ENCODE assay signal across 9 cellular contexts in genomic region chr1:202349263-202349928, GRCh38. TPM values are rescaled to one million over a fixed set of nuclear protein-coding genes. Genes with fewer than 3 reads are reported as not detected.
DNase-seq lines count a peak whose midpoint lies in the region; ATAC-seq and TF ChIP-seq lines count a peak whose summit lies in the region.
"Had no signal": no experiment of that assay in that cellular context is flagged by ENCODE, and none has a peak within 500 bp of the region (broad histone marks: within the 10 kb centered on the region; RNA-seq: fewer than 3 reads in every experiment).

No MANE protein-coding gene starts in this region.

- POLR2A ChIA-PET in activated CD4-positive, alpha-beta T cell treated with anti-CD3 and anti-CD28 coated beads for 36 hours (lab: Charles Lee) = interaction anchor here (0.7 to 1.2 kb wide), 2 partner anchors 9 to 213 kb away, joined by 3 to 6 read pairs; no protein-coding TSS in a partner anchor

- H3K4me3 Mint-ChIP-seq in activated CD4-positive, alpha-beta T cell treated with anti-CD3 and anti-CD28 coated beads for 36 hours = peak overlapping the region; percentile 76
- H3K4me3 Mint-ChIP-seq in activated T-helper 1 cell treated with anti-CD3 and anti-CD28 coated beads, Interleukin-12 subunit alpha, Interleukin-12 subunit beta, Interleukin-2, Interleukin-4 antibody, amounts not matched to agents 30 ng/mL and 10 ng/mL and 1 ng/mL, durations not matched to agents 14 hours and 24 hours and 36 hours = peak overlapping the region; percentile 90

- TF ChIP-seq CTCF in osteoblast (IDR thresholded peaks at IDR 0.05; ENCODE audit: extremely low read depth, low read depth, low read length) = no peak

- H3K27me3 ChIP-seq in osteoblast (ENCODE audit: insufficient read depth, low read length) = no peaks in the 10 kb centered on the region
- H3K27me3 ChIP-seq: foreskin keratinocyte had no signal

- H3K9me3 Mint-ChIP-seq in activated CD4-positive, alpha-beta T cell treated with anti-CD3 and anti-CD28 coated beads for 36 hours (ENCODE audit: low read depth) = no peaks in the 10 kb centered on the region
- H3K9me3 Mint-ChIP-seq in activated T-helper 1 cell treated with anti-CD3 and anti-CD28 coated beads, Interleukin-12 subunit alpha, Interleukin-12 subunit beta, Interleukin-2, Interleukin-4 antibody, amounts not matched to agents 30 ng/mL and 10 ng/mL and 1 ng/mL, durations not matched to agents 14 hours and 24 hours and 36 hours = no peaks in the 10 kb centered on the region

- H3K36me3 Mint-ChIP-seq in activated CD4-positive, alpha-beta T cell treated with anti-CD3 and anti-CD28 coated beads for 36 hours (ENCODE audit: low read depth) = no peaks in the 10 kb centered on the region
- no peaks in the 10 kb centered on the region for H3K36me3 Mint-ChIP-seq in activated T-helper 1 cell treated with anti-CD3 and anti-CD28 coated beads, Interleukin-12 subunit alpha, Interleukin-12 subunit beta, Interleukin-2, Interleukin-4 antibody, amounts not matched to agents 30 ng/mL and 10 ng/mL and 1 ng/mL, durations not matched to agents 14 hours and 24 hours and 36 hours (ENCODE audit: low read depth)

- H3K4me1 Mint-ChIP-seq in activated CD4-positive, alpha-beta T cell treated with anti-CD3 and anti-CD28 coated beads for 36 hours = peaks cover 21% of the 10 kb centered on the region
- H3K4me1 Mint-ChIP-seq in activated T-helper 1 cell treated with anti-CD3 and anti-CD28 coated beads, Interleukin-12 subunit alpha, Interleukin-12 subunit beta, Interleukin-2, Interleukin-4 antibody, amounts not matched to agents 30 ng/mL and 10 ng/mL and 1 ng/mL, durations not matched to agents 14 hours and 24 hours and 36 hours (ENCODE audit: low read depth) = peaks cover 32% of the 10 kb centered on the region

- no peaks in the 10 kb centered on the region for H3K36me3 ChIP-seq in osteoblast (ENCODE audit: insufficient read depth, low read length)

- H3K27ac Mint-ChIP-seq in activated CD4-positive, alpha-beta T cell treated with anti-CD3 and anti-CD28 coated beads for 36 hours = peak overlapping the region; percentile 63
- peak overlapping the region; percentile 64 for H3K27ac Mint-ChIP-seq in activated T-helper 1 cell treated with anti-CD3 and anti-CD28 coated beads, Interleukin-12 subunit alpha, Interleukin-12 subunit beta, Interleukin-2, Interleukin-4 antibody, amounts not matched to agents 30 ng/mL and 10 ng/mL and 1 ng/mL, durations not matched to agents 14 hours and 24 hours and 36 hours

- peak overlapping the region; percentile 91 for H2AFZ ChIP-seq in osteoblast (ENCODE audit: low read length)

- no peak for ATAC-seq in activated CD4-positive, alpha-beta T cell treated with anti-CD3 and anti-CD28 coated beads for 36 hours

- no peaks in the 10 kb centered on the region for H4K20me1 ChIP-seq in osteoblast (ENCODE audit: insufficient read depth, low read length)

- intact Hi-C loops in activated CD4-positive, alpha-beta T cell treated with anti-CD3 and anti-CD28 coated beads for 36 hours (cut with DNase I, micrococcal nuclease) = loop anchor here (2.0 to 10.0 kb wide), 9 partner anchors 115 to 609 kb away; partner anchors contain the start of genes TIMM17A (in 2 of the 2), ADIPOR1 (in 1 of the 2), KDM5B (in 1 of the 2) and KLHL12 (in 1 of the 2)
- intact Hi-C loops in activated T-helper 1 cell treated with anti-CD3 and anti-CD28 coated beads, Interleukin-12 subunit alpha, Interleukin-12 subunit beta, Interleukin-2, Interleukin-4 antibody, amounts not matched to agents 30 ng/mL and 10 ng/mL and 1 ng/mL, durations not matched to agents 14 hours and 24 hours and 36 hours (cut with micrococcal nuclease) = loop anchor here (1.0 to 10.0 kb wide), 6 partner anchors 31 to 1445 kb away; partner anchors contain the start of genes ADIPOR1, RABIF, TIMM17A and ZBED6

- H3K27ac ChIP-seq in osteoblast (ENCODE audit: low read depth, low read length) = peak overlapping the region; percentile 96
- H3K27ac ChIP-seq: foreskin keratinocyte had no signal

- no peaks in the 10 kb centered on the region for H3K9me3 ChIP-seq in osteoblast (ENCODE audit: low read depth, low read length)

- peaks cover 54% of the 10 kb centered on the region for H3K79me2 ChIP-seq in osteoblast (ENCODE audit: insufficient read depth, low read length)

- H3K4me3 ChIP-seq in osteoblast (ENCODE audit: insufficient read depth, low read length) = peak overlapping the region; percentile 92

- no peaks in the 10 kb centered on the region for H3K27me3 Mint-ChIP-seq in activated CD4-positive, alpha-beta T cell treated with anti-CD3 and anti-CD28 coated beads for 36 hours
- no peaks in the 10 kb centered on the region for H3K27me3 Mint-ChIP-seq in activated T-helper 1 cell treated with anti-CD3 and anti-CD28 coated beads, Interleukin-12 subunit alpha, Interleukin-12 subunit beta, Interleukin-2, Interleukin-4 antibody, amounts not matched to agents 30 ng/mL and 10 ng/mL and 1 ng/mL, durations not matched to agents 14 hours and 24 hours and 36 hours (ENCODE audit: insufficient read depth)

- H3K4me1 ChIP-seq in osteoblast (ENCODE audit: insufficient read depth, low read length) = peaks cover 7% of the 10 kb centered on the region

- peak; percentile 29 for DNase-seq in activated CD4-positive, alpha-beta T cell treated with anti-CD3 and anti-CD28 coated beads for 36 hours
- DNase-seq in activated CD4-positive, alpha-beta T cell treated with anti-CD3 and anti-CD28 coated beads, Interleukin-2, amount 50 U/mL, for 4 hours = no peak
- peak; percentile 73 for DNase-seq in LHCN-M2 (ENCODE audit: low read depth)
- DNase-seq in activated T-helper 1 cell treated with anti-CD3 and anti-CD28 coated beads, Interleukin-12 subunit alpha, Interleukin-12 subunit beta, Interleukin-2, Interleukin-4 antibody, amounts not matched to agents 30 ng/mL and 10 ng/mL and 1 ng/mL, durations not matched to agents 14 hours and 24 hours and 36 hours (ENCODE audit: low spot score) = no peak
- peak; percentile 43 for DNase-seq in globus pallidus (ENCODE audit: low spot score)
- DNase-seq in osteoblast (ENCODE audit: insufficient read length, low spot score, missing footprints) = peak; percentile 85
- no peak for DNase-seq in NCI-H2029 (lab: John Stamatoyannopoulos, UW)
- no peak for DNase-seq in NCI-H1436 (lab: John Stamatoyannopoulos, UW)

- peak overlapping the region; percentile 91 for H3K4me2 ChIP-seq in osteoblast (ENCODE audit: insufficient read depth, low read length)

- CTCF ChIA-PET in activated CD4-positive, alpha-beta T cell treated with anti-CD3 and anti-CD28 coated beads for 36 hours (lab: Charles Lee) = interaction anchor here (0.9 to 2.8 kb wide), 6 partner anchors 7 to 241 kb away, joined by 3 to 9 read pairs (median 4); partner anchors contain the start of genes LGR6 and UBE2T

RNA-seq across cellular contexts. Expression of gene PPP1R12B, which starts 0.9 kb away (rescaled TPM):
- total RNA-seq in activated CD4-positive, alpha-beta T cell treated with anti-CD3 and anti-CD28 coated beads for 36 hours = 10 to 100 TPM; 10.3 to 13.2 TPM
- total RNA-seq in LHCN-M2 (2014; rRNA removed) (4.7 and 9.8 TPM in 2 replicates), osteoblast (20.0 and 20.6 TPM in 2 replicates)
- polyA plus RNA-seq in LHCN-M2 (2012) = 3.2 TPM
- 11.1 and 15.8 TPM in 2 replicates for total RNA-seq in activated T-helper 1 cell treated with anti-CD3 and anti-CD28 coated beads, Interleukin-12 subunit alpha, Interleukin-12 subunit beta, Interleukin-2, Interleukin-4 antibody, amounts not matched to agents 30 ng/mL and 10 ng/mL and 1 ng/mL, durations not matched to agents 14 hours and 24 hours and 36 hours

RNA-seq across cellular contexts. Expression of gene UBE2T, which starts 7.7 kb away (rescaled TPM):
- 100 to 1,000 TPM; 101 to 116 TPM for total RNA-seq in activated CD4-positive, alpha-beta T cell treated with anti-CD3 and anti-CD28 coated beads for 36 hours
- total RNA-seq in LHCN-M2 (2014; rRNA removed) = 78.4 and 107 TPM in 2 replicates
- 44.9 TPM for polyA plus RNA-seq in LHCN-M2 (2012)
- 82.9 and 88.1 TPM in 2 replicates for total RNA-seq in activated T-helper 1 cell treated with anti-CD3 and anti-CD28 coated beads, Interleukin-12 subunit alpha, Interleukin-12 subunit beta, Interleukin-2, Interleukin-4 antibody, amounts not matched to agents 30 ng/mL and 10 ng/mL and 1 ng/mL, durations not matched to agents 14 hours and 24 hours and 36 hours
- 5.3 and 5.4 TPM in 2 replicates for total RNA-seq in osteoblast

Comparison
In these comparisons a context has a peak if more than half of its experiments do, and no peak if none do; other contexts are left out.
1. DNase-seq: peak in activated CD4-positive, alpha-beta T cell treated with anti-CD3 and anti-CD28 coated beads for 36 hours (single experiment), LHCN-M2 (single experiment), globus pallidus (single experiment) and osteoblast (single experiment); none in activated CD4-positive, alpha-beta T cell treated with anti-CD3 and anti-CD28 coated beads, Interleukin-2, amount 50 U/mL, for 4 hours (0 of 2), activated T-helper 1 cell treated with anti-CD3 and anti-CD28 coated beads, Interleukin-12 subunit alpha, Interleukin-12 subunit beta, Interleukin-2, Interleukin-4 antibody, amounts not matched to agents 30 ng/mL and 10 ng/mL and 1 ng/mL, durations not matched to agents 14 hours and 24 hours and 36 hours (single experiment), NCI-H2029 (single experiment) and NCI-H1436 (single experiment).
2. RNA of gene UBE2T, which starts 7.7 kb away (total RNA-seq): 101 to 116 TPM in activated CD4-positive, alpha-beta T cell treated with anti-CD3 and anti-CD28 coated beads for 36 hours, 78.4 to 107 TPM in LHCN-M2 and 82.9 to 88.1 TPM in activated T-helper 1 cell treated with anti-CD3 and anti-CD28 coated beads, Interleukin-12 subunit alpha, Interleukin-12 subunit beta, Interleukin-2, Interleukin-4 antibody, amounts not matched to agents 30 ng/mL and 10 ng/mL and 1 ng/mL, durations not matched to agents 14 hours and 24 hours and 36 hours; 5.3 to 5.4 TPM in osteoblast; every median in the first group is over 10 times any median in the second.